In genomic region chr11:71252434-71252781, GRCh38 we compare ENCODE assay signal across 10 cellular contexts. TPM values are rescaled to one million over a fixed set of nuclear protein-coding genes. Genes with fewer than 3 reads are reported as not detected.
DNase-seq lines count a peak whose midpoint lies in the region; ATAC-seq, FAIRE-seq and TF ChIP-seq lines count a peak whose summit lies in the region.
"Had no signal": no experiment of that assay in that cellular context is flagged by ENCODE, and none has a peak within 500 bp of the region (broad histone marks: within the 10 kb centered on the region; RNA-seq: fewer than 3 reads in every experiment).

TSS of gene SHANK2 (minus strand) at chr11:71252577. CDS start at chr11:71147326, 105,251 bp downstream.

- intact Hi-C loops in heart left ventricle (cut with DNase I): no loop called here
- intact Hi-C loops in Right ventricle myocardium inferior (cut with DNase I): no loop called here

- H3K4me2 ChIP-seq in H1 (ENCODE audit: insufficient read depth in 1 of 2, low read depth in 2 of 2, low read length in 2 of 2): peak within 1 kb of the TSS; percentile 53 to 86

- H3K27ac ChIP-seq in heart left ventricle: no peak within 1 kb of the TSS
- peak within 1 kb of the TSS; percentile 75 for H3K27ac ChIP-seq in H1 (ENCODE audit: low read depth, low read length)
- H3K27ac ChIP-seq in mucosa of rectum (ENCODE audit: low read depth in 2 of 2, low read length in 2 of 2): peak within 1 kb of the TSS; percentile 76 to 77

- peak within 1 kb of the TSS; percentile 19; the same call in 1 of the 2 replicates for H4K8ac ChIP-seq in H1 (ENCODE audit: extremely low read depth, insufficient read depth, low read length)

- H3K9ac ChIP-seq in H1 (replicated peaks in 1 of 4; ENCODE audit: extremely low read depth in 1 of 4, low read depth in 3 of 4, low read length in 3 of 4) (peak within 1 kb of the TSS; percentile 49 to 82 (median 78)), mucosa of rectum (ENCODE audit: low read depth in 1 of 2, low read length in 2 of 2) (peak within 1 kb of the TSS; percentile 70 to 90)

- H4K91ac ChIP-seq in H1 (replicated peaks; ENCODE audit: insufficient read length, low read length): peak within 1 kb of the TSS; percentile 75

- H3K56ac ChIP-seq in H1 (replicated peaks; ENCODE audit: insufficient read length, low read depth, low read length): peak within 1 kb of the TSS; percentile 80

- H3K4me1 ChIP-seq in heart left ventricle (peaks cover 0 to 30% (median 7%) of the 10 kb centered on the region in 12 donors), H1 (replicated peaks in 1 of 4; ENCODE audit: control insufficient read depth in 3 of 4, insufficient read depth in 4 of 4, low read length in 3 of 4) (peaks cover 22 to 55% (median 44%) of the 10 kb centered on the region in 4 experiments), mucosa of rectum (ENCODE audit: control insufficient read depth in 2 of 2, insufficient read depth in 2 of 2, low read length in 2 of 2) (peaks cover 4 to 11% of the 10 kb centered on the region in 2 donors)

- peak within 1 kb of the TSS; percentile 96 for H3K4ac ChIP-seq in H1 (replicated peaks; ENCODE audit: insufficient read length, low read depth, low read length)

- no peak within 1 kb of the TSS for H2AFZ ChIP-seq in H1 (ENCODE audit: low read length)

- no peak for ATAC-seq in heart left ventricle
- ATAC-seq in Right ventricle myocardium inferior: no peak
- ATAC-seq in GM18502 (IDR thresholded peaks at IDR 0.05; ENCODE audit: poor library complexity, unreplicated experiment): no peak
- ATAC-seq: stimulated activated naive CD8-positive, alpha-beta T cell treated with anti-CD3 and anti-CD28 coated beads, Interleukin-15, amount 100 ng/mL, for 72 hours had no signal

- no peak for TF ChIP-seq EP300 in H1 (IDR thresholded peaks at IDR 0.05; ENCODE audit: borderline replicate concordance in 1 of 2, low read depth in 2 of 2, low read length in 2 of 2)

- peak within 1 kb of the TSS; percentile 72; the same call in 1 of the 2 replicates for H2BK15ac ChIP-seq in H1 (ENCODE audit: low read length)

- peak within 1 kb of the TSS; percentile 87 for H3K18ac ChIP-seq in H1 (ENCODE audit: extremely low read depth, low read length)

- H4K20me1 ChIP-seq in H1 (replicated peaks in 1 of 2; ENCODE audit: control insufficient read depth in 1 of 2, insufficient read depth in 2 of 2, low read length in 2 of 2): peaks cover 0 to 5% of the 10 kb centered on the region in 2 experiments

- FAIRE-seq in H1 (lab: Jason Lieb, UNC): no peak
- no peak for FAIRE-seq in urothelium cell line (lab: Jason Lieb, UNC)

- H2BK12ac ChIP-seq in H1 (ENCODE audit: low read depth, low read length): peak within 1 kb of the TSS; percentile 80; the same call in 1 of the 2 replicates

- peaks cover 22% of the 10 kb centered on the region; the same call in 1 of the 2 replicates for H3K23me2 ChIP-seq in H1 (ENCODE audit: low read depth, low read length)

- H3K4me3 ChIP-seq in heart left ventricle (peak within 1 kb of the TSS; percentile 4 to 55 (median 32)), H1 (ENCODE audit: extremely low read depth in 1 of 4, insufficient read depth in 2 of 4, low read depth in 3 of 4, low read length in 4 of 4) (peak within 1 kb of the TSS; percentile 80 to 95 (median 84)), mucosa of rectum (ENCODE audit: low read length in 2 of 2) (peak within 1 kb of the TSS; percentile 76 to 79)

- DNase-seq in heart left ventricle (no peak), Right ventricle myocardium inferior (ENCODE audit: missing footprints) (no peak), H1 (ENCODE audit: low read depth in 1 of 2, low spot score in 2 of 2) (peak in 1 of 2 experiments; percentile 82), urothelium cell line (ENCODE audit: low spot score) (peak; percentile 61), hippocampal formation (lab: John Stamatoyannopoulos, UW) (no peak), anterior cingulate cortex (lab: John Stamatoyannopoulos, UW) (no peak)
- DNase-seq: foreskin melanocyte; stimulated activated naive CD8-positive, alpha-beta T cell treated with anti-CD3 and anti-CD28 coated beads, Interleukin-15, amount 100 ng/mL, for 72 hours had no signal

- 1 to 2% (median 1%) methylated on average over 26 to 55 of the region's 55 CpGs; no CpG with 5 or more reads in 1 of the 4 donors for WGBS in heart left ventricle, 4 donors
- 0% methylated on average over 3 of the region's 55 CpGs; no CpG with 5 or more reads in 1 of the 2 experiments for WGBS in H1 (ENCODE audit: extremely low coverage in 1 of 2, insufficient coverage in 1 of 2, insufficient read length in 1 of 2, insufficient replicate concordance in 2 of 2, low coverage in 1 of 2, low lambda C conversion rate in 2 of 2, missing lambda C conversion rate in 1 of 2), 2 experiments

- POLR2A ChIA-PET in H1 (lab: Charles Lee; ENCODE audit: partially characterized antibody): interaction anchor here (0.7 to 3.5 kb wide), 9 partner anchors 10 to 132 kb away, joined by 3 to 23 read pairs (median 3); no protein-coding TSS in a partner anchor

- CTCF ChIA-PET in H1 (lab: Charles Lee; ENCODE audit: partially characterized antibody): interaction anchor here (0.8 to 3.4 kb wide), 8 partner anchors 12 to 165 kb away, joined by 3 to 20 read pairs (median 6); no protein-coding TSS in a partner anchor

- H3K9me3 ChIP-seq in heart left ventricle (peaks cover 0 to 3% (median 0%) of the 10 kb centered on the region in 12 donors), H1 (ENCODE audit: insufficient read depth in 2 of 2, low read depth in 1 of 2, low read length in 1 of 2) (no peaks in the 10 kb centered on the region), mucosa of rectum (ENCODE audit: control insufficient read depth in 2 of 2, low read length in 2 of 2) (no peaks in the 10 kb centered on the region)

- H2BK20ac ChIP-seq in H1 (ENCODE audit: low read length): peak within 1 kb of the TSS; percentile 43; the same call in 1 of the 2 replicates

- H3K27me3 ChIP-seq in heart left ventricle (peaks cover 39 to 78% (median 72%) of the 10 kb centered on the region in 9 donors), H1 (replicated peaks in 1 of 4; ENCODE audit: control insufficient read depth in 3 of 4, extremely low read depth in 1 of 4, insufficient read depth in 3 of 4, low read length in 3 of 4) (no peaks in the 10 kb centered on the region; a peak in 1 of 7 replicates), mucosa of rectum (ENCODE audit: control insufficient read depth in 2 of 2, insufficient read depth in 2 of 2, low read length in 2 of 2) (peaks cover 0 to 2% of the 10 kb centered on the region in 2 donors)

- no peak within 1 kb of the TSS; the same call in 1 of the 2 replicates for H2AK5ac ChIP-seq in H1 (ENCODE audit: low read depth, low read length)

- peaks cover 2% of the 10 kb centered on the region; the same call in 1 of the 2 replicates for H3K79me1 ChIP-seq in H1 (ENCODE audit: low read depth, low read length)

- no peak within 1 kb of the TSS for H3K23ac ChIP-seq in H1 (ENCODE audit: insufficient read length)

- peaks cover 16 to 35% of the 10 kb centered on the region in 2 experiments for H3K79me2 ChIP-seq in H1 (ENCODE audit: control insufficient read depth in 1 of 2, insufficient read depth in 2 of 2, low read length in 2 of 2)

- no peak within 1 kb of the TSS for H2BK120ac ChIP-seq in H1 (replicated peaks; ENCODE audit: low read depth, low read length)

- TF ChIP-seq RAD21 in H1 (IDR thresholded peaks at IDR 0.05 in 1 of 2, conservative IDR thresholded peaks at IDR 0.05 in 1 of 2; ENCODE audit: low read depth in 2 of 2, low read length in 2 of 2): no peak

- no peak for TF ChIP-seq CTCF in heart left ventricle (IDR thresholded peaks at IDR 0.05)
- TF ChIP-seq CTCF in H1 (IDR thresholded peaks at IDR 0.05; ENCODE audit: control extremely low read depth in 1 of 3, insufficient read depth in 1 of 3, low read depth in 1 of 3, low read length in 3 of 3): no peak

- H3K36me3 ChIP-seq in heart left ventricle (no peaks in the 10 kb centered on the region), H1 (ENCODE audit: control insufficient read depth in 2 of 4, insufficient read depth in 4 of 4, low read length in 3 of 4) (no peaks in the 10 kb centered on the region), mucosa of rectum (ENCODE audit: control insufficient read depth in 2 of 2, insufficient read depth in 2 of 2, low read length in 2 of 2) (no peaks in the 10 kb centered on the region)

- H3K14ac ChIP-seq in H1 (ENCODE audit: insufficient read length): peak within 1 kb of the TSS; percentile 33

- H4K5ac ChIP-seq in H1 (ENCODE audit: insufficient read length, low read depth, low read length): peak within 1 kb of the TSS; percentile 64

- TF ChIP-seq POLR2A in heart left ventricle (IDR thresholded peaks at IDR 0.05) (no peak), H1 (IDR thresholded peaks at IDR 0.05; ENCODE audit: control extremely low read depth in 1 of 2, low read depth in 2 of 2, low read length in 2 of 2) (no peak)

- H2BK5ac ChIP-seq in H1 (ENCODE audit: low read depth, low read length): peak within 1 kb of the TSS; percentile 91; the same call in 1 of the 2 replicates

TF ChIP-seq in H1, 55 proteins besides CTCF, POLR2A, EP300 and RAD21:
- no peak for TF ChIP-seq HDAC2 (IDR thresholded peaks at IDR 0.05; ENCODE audit: borderline replicate concordance in 1 of 2, low read depth in 2 of 2, low read length in 2 of 2)
- TF ChIP-seq RFX5 (IDR thresholded peaks at IDR 0.05; ENCODE audit: borderline replicate concordance, low read depth, low read length): no peak
- no peak for TF ChIP-seq RXRA (IDR thresholded peaks at IDR 0.05; ENCODE audit: insufficient read depth, low read depth, low read length)
- no peak for TF ChIP-seq CBX8 (IDR thresholded peaks at IDR 0.05; ENCODE audit: borderline replicate concordance, low read depth, low read length)
- TF ChIP-seq KDM4A (IDR thresholded peaks at IDR 0.05; ENCODE audit: low read depth, low read length, severe bottlenecking): peak; percentile 80
- TF ChIP-seq GABPA (IDR thresholded peaks at IDR 0.05; ENCODE audit: borderline replicate concordance, insufficient read depth, low read length): no peak

RNA-seq across cellular contexts. Expression of gene SHANK2, which starts in this region (rescaled TPM):
- total RNA-seq in heart left ventricle (1 to 10 TPM in 1 of 9 donors, under 1 TPM in 3, not detected in 5; 0.29 to 1.5 (median 0.41) TPM), Right ventricle myocardium inferior (0.03 TPM)
- polyA plus RNA-seq in heart left ventricle (under 1 TPM; under 0.01 to 0.04 TPM), H1 (2011; rRNA removed) (10.1 and 15.5 TPM in 2 replicates)
- total RNA-seq in H1 (2021; fragmentation: NEBNext Ultra II Directional; extraction: Animal tissue kit (Norgen Biotek cat#: 25700)): 52.9 and 54.2 TPM in 2 replicates
- 7.8 TPM for polyA plus RNA-seq in H1 (2011; cell fraction: cytosol; rRNA removed)
- polyA plus RNA-seq in H1 (2011; cell fraction: nucleus; rRNA removed): 41.3 TPM
- 17.0 to 20.3 TPM (median 18.5 TPM) in 4 replicates for polyA plus RNA-seq in H1 (2012, experiment 1 of 2)
- 2.9 TPM for polyA plus RNA-seq in H1 (2012, experiment 2 of 2)
- polyA plus RNA-seq in H1 (2013, experiment 1 of 2): 16.9 TPM
- 15.7 TPM for polyA plus RNA-seq in H1 (2013, experiment 2 of 2)
- 46.2 and 59.3 TPM in 2 replicates for polyA minus RNA-seq in H1 (2011; rRNA and poly(A)+ RNA removed)
- 35.2 TPM for polyA minus RNA-seq in H1 (2011; cell fraction: cytosol; rRNA and poly(A)+ RNA removed)
- 103 TPM for polyA minus RNA-seq in H1 (2011; cell fraction: nucleus; rRNA and poly(A)+ RNA removed)

Comparison
In these comparisons a context has a peak if more than half of its experiments do, and no peak if none do; other contexts are left out.
1. RNA of gene SHANK2 (total RNA-seq): 52.9 to 54.2 TPM in H1; 0.29 to 1.5 TPM in heart left ventricle and 0.03 TPM in Right ventricle myocardium inferior (single experiment); every median in the first group is over 10 times any median in the second.
2. H3K27ac ChIP-seq: peak in H1 (single experiment) and mucosa of rectum (2 of 2); none in heart left ventricle (0 of 12).
3. H3K4me3 ChIP-seq: peak in every context shown above with its lines; median percentile 84 in H1; 78 in mucosa of rectum; 32 in heart left ventricle.